Comparison of ENCODE assay signal across 8 cellular contexts in the genomic region with DNA sequence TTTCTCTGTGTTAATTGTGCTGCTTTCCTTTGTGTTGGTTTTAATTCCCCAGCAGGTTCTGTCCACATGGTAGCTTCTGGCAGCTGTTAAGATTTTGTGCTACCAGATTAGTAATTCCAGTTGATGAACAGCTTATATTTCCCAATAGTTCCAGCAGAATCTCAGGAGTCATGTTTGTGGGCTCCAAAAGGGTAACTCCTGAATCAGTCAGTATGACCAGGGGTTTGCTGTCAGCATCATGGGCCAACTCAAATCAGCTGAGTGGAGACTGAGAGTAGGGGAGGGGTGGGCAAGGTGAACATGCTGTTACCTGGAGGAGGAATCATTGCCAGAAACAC.
DNase-seq lines count a peak whose midpoint lies in the region; ATAC-seq, FAIRE-seq and TF ChIP-seq lines count a peak whose summit lies in the region.
"Had no signal": no experiment of that assay in that cellular context is flagged by ENCODE, and none has a peak within 500 bp of the region (broad histone marks: within the 10 kb centered on the region; RNA-seq: fewer than 3 reads in every experiment).

No MANE protein-coding gene starts in this region.

- peak overlapping the region; percentile 51 for H3K9ac ChIP-seq in endothelial cell of umbilical vein (replicated peaks; ENCODE audit: extremely low read depth, insufficient read depth, low read length)

- H3K4me1 Mint-ChIP-seq in stimulated activated memory B cell treated with anti-CD40 and anti-IgM and Interleukin-4, amounts not matched to agents 10 μg/mL and 1 μg/mL and 100 μg/mL, for 72 hours: peaks cover 78% of the 10 kb centered on the region

- CTCF ChIA-PET in endothelial cell of umbilical vein (lab: Charles Lee): interaction anchor here (1.3 to 2.1 kb wide), 3 partner anchors 10 to 324 kb away, joined by 4 to 9 read pairs (median 4); no protein-coding TSS in a partner anchor

- H3K9me1 ChIP-seq in endothelial cell of umbilical vein (replicated peaks; ENCODE audit: control insufficient read depth, extremely low read depth, insufficient read depth, low read length): no peaks in the 10 kb centered on the region

- FAIRE-seq in endothelial cell of umbilical vein (lab: Jason Lieb, UNC): no peak
- FAIRE-seq: urothelium cell line had no signal

- no peak for TF ChIP-seq CTCF in Peyer's patch (IDR thresholded peaks at IDR 0.05)
- no peak for TF ChIP-seq CTCF in endothelial cell of umbilical vein (IDR thresholded peaks at IDR 0.05; ENCODE audit: extremely low read depth in 1 of 2, insufficient read depth in 1 of 2, low read depth in 1 of 2, low read length in 2 of 2)
- TF ChIP-seq CTCF in GM10266 (IDR thresholded peaks at IDR 0.05; ENCODE audit: control insufficient read depth, insufficient read depth, low read depth, missing control alignments): no peak

- ATAC-seq in HG02642 (IDR thresholded peaks at IDR 0.05; ENCODE audit: poor library complexity, unreplicated experiment): peak; percentile 2
- peak; percentile 10 for ATAC-seq in stimulated activated memory B cell treated with anti-CD40 and anti-IgM and Interleukin-4, amounts not matched to agents 10 μg/mL and 1 μg/mL and 100 μg/mL, for 72 hours

- no peaks in the 10 kb centered on the region for H4K20me1 ChIP-seq in endothelial cell of umbilical vein (replicated peaks; ENCODE audit: control insufficient read depth, extremely low read depth, insufficient read depth, low read length)

- H3K36me3 ChIP-seq in Peyer's patch (no peaks in the 10 kb centered on the region), endothelial cell of umbilical vein (ENCODE audit: control insufficient read depth in 2 of 2, extremely low read depth in 1 of 2, insufficient read depth in 2 of 2, low read length in 2 of 2) (no peaks in the 10 kb centered on the region)

- BruUV-seq in endothelial cell of umbilical vein (replicated peaks; lab: Mats Ljungman, UMichigan): no TSS peak

- peak overlapping the region; percentile 6 for H3K4me3 Mint-ChIP-seq in stimulated activated memory B cell treated with anti-CD40 and anti-IgM and Interleukin-4, amounts not matched to agents 10 μg/mL and 1 μg/mL and 100 μg/mL, for 72 hours

- H2AFZ ChIP-seq in endothelial cell of umbilical vein (ENCODE audit: low read depth, low read length): peak overlapping the region; percentile 7

- H3K9me3 ChIP-seq in Peyer's patch: no peaks in the 10 kb centered on the region
- no peaks in the 10 kb centered on the region for H3K9me3 ChIP-seq in endothelial cell of umbilical vein (replicated peaks; ENCODE audit: control insufficient read depth, insufficient read depth, low read length)

- H3K36me3 Mint-ChIP-seq in stimulated activated memory B cell treated with anti-CD40 and anti-IgM and Interleukin-4, amounts not matched to agents 10 μg/mL and 1 μg/mL and 100 μg/mL, for 72 hours: peaks cover 4% of the 10 kb centered on the region

- POLR2A ChIA-PET in endothelial cell of umbilical vein (lab: Charles Lee): no interaction called here

- H3K27me3 ChIP-seq in Peyer's patch (no peaks in the 10 kb centered on the region), endothelial cell of umbilical vein (ENCODE audit: control insufficient read depth in 2 of 2, insufficient read depth in 2 of 2, low read length in 2 of 2) (no peaks in the 10 kb centered on the region)

- TF ChIP-seq POLR2A in Peyer's patch (IDR thresholded peaks at IDR 0.05) (no peak), endothelial cell of umbilical vein (IDR thresholded peaks at IDR 0.05; ENCODE audit: low read depth, low read length) (no peak)

- no peaks in the 10 kb centered on the region for H3K9me3 Mint-ChIP-seq in stimulated activated memory B cell treated with anti-CD40 and anti-IgM and Interleukin-4, amounts not matched to agents 10 μg/mL and 1 μg/mL and 100 μg/mL, for 72 hours

- peak overlapping the region; percentile 76 to 92 (median 86) for H3K27ac ChIP-seq in Peyer's patch
- H3K27ac ChIP-seq in endothelial cell of umbilical vein (ENCODE audit: insufficient read depth, low read depth, low read length): peak overlapping the region; percentile 96

- no peaks in the 10 kb centered on the region for H3K79me2 ChIP-seq in endothelial cell of umbilical vein (ENCODE audit: control insufficient read depth, insufficient read depth, low read length)

- peak overlapping the region; percentile 100 for H3K27ac Mint-ChIP-seq in stimulated activated memory B cell treated with anti-CD40 and anti-IgM and Interleukin-4, amounts not matched to agents 10 μg/mL and 1 μg/mL and 100 μg/mL, for 72 hours

- H3K4me1 ChIP-seq in Peyer's patch (peaks cover 0 to 32% (median 8%) of the 10 kb centered on the region in 4 donors), endothelial cell of umbilical vein (ENCODE audit: control insufficient read depth, extremely low read depth, insufficient read depth, low read length) (peaks cover 70% of the 10 kb centered on the region)

- DNase-seq in Peyer's patch (no peak), endothelial cell of umbilical vein (ENCODE audit: low read depth, low spot score) (no peak), NCI-H187 (lab: John Stamatoyannopoulos, UW) (no peak), GM10266 (ENCODE audit: extremely low spot score) (no peak), foreskin melanocyte (no peak)

- dilution Hi-C loops in endothelial cell of umbilical vein (cut with MboI; ENCODE audit: extremely low pct_ligation_motif_present, low sequenced_read_pairs): no loop called here

- H3K27me3 Mint-ChIP-seq in stimulated activated memory B cell treated with anti-CD40 and anti-IgM and Interleukin-4, amounts not matched to agents 10 μg/mL and 1 μg/mL and 100 μg/mL, for 72 hours: no peaks in the 10 kb centered on the region

- H3K4me2 ChIP-seq in endothelial cell of umbilical vein (ENCODE audit: insufficient read depth, low read length): no peak overlapping the region

- intact Hi-C loops in endothelial cell of umbilical vein (cut with micrococcal nuclease): loop anchor here (1.0 to 5.0 kb wide), 4 partner anchors 119 to 289 kb away; a partner anchor contains a TSS

- H3K4me3 ChIP-seq in Peyer's patch: no peak overlapping the region
- H3K4me3 ChIP-seq in endothelial cell of umbilical vein (replicated peaks in 1 of 3; ENCODE audit: insufficient read depth in 1 of 3, low read depth in 1 of 3, low read length in 3 of 3): no peak overlapping the region

TF ChIP-seq in endothelial cell of umbilical vein, 7 proteins besides CTCF, POLR2A, EP300 and RAD21:
- TF ChIP-seq FOS (IDR thresholded peaks at IDR 0.05; ENCODE audit: borderline replicate concordance, insufficient read depth, low read length) (no peak), EZH2 (IDR thresholded peaks at IDR 0.05; ENCODE audit: borderline replicate concordance, low read depth, low read length, severe bottlenecking) (no peak), GATA2 (IDR thresholded peaks at IDR 0.05; ENCODE audit: insufficient read depth, insufficient read length, low read depth, low read length) (no peak), MYC (IDR thresholded peaks at IDR 0.05; ENCODE audit: low read depth, low read length) (no peak), POLR2AphosphoS5 (IDR thresholded peaks at IDR 0.05; ENCODE audit: insufficient read depth, low read depth, low read length) (no peak), JUN (IDR thresholded peaks at IDR 0.05; ENCODE audit: borderline replicate concordance, insufficient read depth, insufficient read length, low read depth) (no peak)
- TF ChIP-seq, protein P1, sequence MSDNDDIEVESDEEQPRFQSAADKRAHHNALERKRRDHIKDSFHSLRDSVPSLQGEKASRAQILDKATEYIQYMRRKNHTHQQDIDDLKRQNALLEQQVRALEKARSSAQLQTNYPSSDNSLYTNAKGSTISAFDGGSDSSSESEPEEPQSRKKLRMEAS (IDR thresholded peaks at IDR 0.05; ENCODE audit: insufficient read depth, insufficient read length): no peak
